19 cellular contexts compared by ENCODE assay signal in the genomic region with DNA sequence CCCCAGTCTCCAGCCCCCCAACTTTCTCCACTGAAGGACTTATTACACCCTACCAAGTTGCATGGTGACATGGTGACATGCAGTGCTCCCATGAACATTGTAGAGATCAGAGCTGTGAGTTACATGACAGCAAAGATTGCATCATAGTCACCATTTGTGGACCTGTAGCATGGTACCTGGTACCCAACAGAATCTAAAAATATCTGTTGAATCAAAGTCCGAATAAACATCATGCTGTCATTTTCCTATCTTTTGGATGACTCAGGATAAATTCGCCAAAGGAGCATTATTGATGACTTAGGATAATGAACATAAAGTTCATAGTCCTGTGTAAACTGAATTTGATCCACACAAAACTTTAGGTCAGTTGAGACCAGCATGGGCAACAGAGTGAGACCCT.
"Had no signal": no experiment of that assay in that cellular context is flagged by ENCODE, and none has a peak within 500 bp of the region (broad histone marks: within the 10 kb centered on the region; RNA-seq: fewer than 3 reads in every experiment).

No MANE protein-coding gene starts in this region.

- H3K27ac ChIP-seq: brain microvascular endothelial cell, PC-9 had no signal

- H3K4me3 ChIP-seq: PC-9 had no signal

- H2AFZ ChIP-seq: PC-9 had no signal

- H3K4me2 ChIP-seq: PC-9 had no signal

- DNase-seq: activated CD4-positive, alpha-beta T cell treated with anti-CD3 and anti-CD28 coated beads for 4 hours; activated CD8-positive, alpha-beta memory T cell treated with anti-CD3 and anti-CD28 coated beads, Interleukin-2, amount 50 U/mL, for 4 hours; activated CD8-positive, alpha-beta T cell treated with anti-CD3 and anti-CD28 coated beads for 36 hours; activated gamma-delta T cell treated with Interleukin-2 at 50 U/mL for 16 hours; activated naive CD4-positive, alpha-beta T cell treated with anti-CD3 and anti-CD28 coated beads, Interleukin-2, amount 10 ng/mL, durations not matched to agents 7 days and 5 days; activated naive CD8-positive, alpha-beta T cell treated with anti-CD3 and anti-CD28 coated beads for 36 hours; activated T-cell treated with anti-CD3 and anti-CD28 coated beads, Interleukin-2, amount 50 U/mL, for 72 hours; brain microvascular endothelial cell; MV-4-11; NCI-H1092 treated with DMSO at 0.1 percent for 48 hours; NCI-H1417 treated with DMSO at 0.1 percent for 48 hours; NCI-H1694; NCI-H2029; NCI-H2107; NCI-H510A treated with DMSO at 0.1 percent for 48 hours; NCI-H69; PC-9; SHP77 treated with DMSO at 0.1 percent for 48 hours had no signal

- ATAC-seq: activated CD4-positive, CD25-positive, alpha-beta regulatory T cell treated with anti-CD3 and anti-CD28 coated beads, Interleukin-2, amount 50 U/mL, for 24 hours; activated T-cell treated with anti-CD3 and anti-CD28 coated beads, Interleukin-2, amount 50 U/mL, for 72 hours had no signal

- H3K36me3 ChIP-seq: brain microvascular endothelial cell had no signal
